ENCODE assay signal across 10 cellular contexts in the genomic region with DNA sequence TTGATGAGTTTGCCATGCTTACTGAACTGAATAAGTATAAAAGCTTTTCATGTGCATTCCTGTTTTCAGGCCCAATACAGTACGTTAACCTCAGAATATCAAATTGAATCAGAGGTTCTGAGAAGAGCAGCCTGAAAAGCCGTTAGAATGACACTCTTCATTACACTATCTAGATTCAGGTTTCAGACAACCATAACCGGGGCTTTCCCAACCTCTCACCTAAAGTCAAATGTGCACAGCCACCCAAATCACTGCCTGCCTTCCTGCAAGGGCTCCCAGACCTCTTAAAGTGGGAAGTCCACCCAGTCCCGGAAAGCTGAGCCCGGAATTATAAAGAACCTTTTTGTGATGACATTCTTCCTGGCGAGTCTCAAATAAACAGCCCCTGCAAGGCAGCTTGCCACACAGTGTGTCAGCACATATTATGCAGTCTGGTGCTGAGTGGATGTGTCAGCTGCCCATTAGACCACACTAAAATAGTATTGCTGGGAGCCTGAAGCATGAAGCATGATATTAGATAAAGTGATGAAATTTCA.
DNase-seq lines count a peak whose midpoint lies in the region; ATAC-seq and TF ChIP-seq lines count a peak whose summit lies in the region.
"Had no signal": no experiment of that assay in that cellular context is flagged by ENCODE, and none has a peak within 500 bp of the region (broad histone marks: within the 10 kb centered on the region; RNA-seq: fewer than 3 reads in every experiment).

No MANE protein-coding gene starts in this region.

- no peak for TF ChIP-seq CTCF in CD4-positive, alpha-beta T cell (IDR thresholded peaks at IDR 0.05)
- no peak for TF ChIP-seq CTCF in dorsolateral prefrontal cortex (IDR thresholded peaks at IDR 0.05 in 54 of 56, conservative IDR thresholded peaks at IDR 0.05 in 2 of 56; ENCODE audit: low read depth in 1 of 56, partially characterized antibody in 56 of 56)

- POLR2A ChIA-PET in activated CD8-positive, alpha-beta T cell treated with anti-CD3 and anti-CD28 coated beads, Interleukin-2, amount 10 ng/mL, durations not matched to agents 7 days and 5 days (lab: Charles Lee), result no interaction called here
- POLR2A ChIA-PET in CD4-positive, alpha-beta T cell (lab: Charles Lee), result no interaction called here

- intact Hi-C loops in CD4-positive, alpha-beta T cell (cut with DNase I, micrococcal nuclease), result no loop called here
- intact Hi-C loops in dorsolateral prefrontal cortex (cut with DNase I), result no loop called here

- H3K9me3 ChIP-seq in CD4-positive, alpha-beta T cell (ENCODE audit: control insufficient read depth, low read length), result no peaks in the 10 kb centered on the region

- ATAC-seq in activated naive CD4-positive, alpha-beta T cell treated with anti-CD3 and anti-CD28 coated beads, Interleukin-2, amount 50 U/mL, for 72 hours, result peak; percentile 56 to 94
- ATAC-seq in HG02943 (IDR thresholded peaks at IDR 0.05; ENCODE audit: low read depth, unreplicated experiment), result peak; percentile 76
- ATAC-seq in activated CD8-positive, alpha-beta T cell treated with anti-CD3 and anti-CD28 coated beads, Interleukin-2, amount 10 ng/mL, durations not matched to agents 7 days and 5 days, result peak; percentile 47
- peak; percentile 81 to 82 for ATAC-seq in stimulated activated naive B cell treated with anti-CD40 and anti-IgM and Interleukin-4, amounts not matched to agents 10 μg/mL and 1 μg/mL and 100 μg/mL, for 72 hours (replicated peaks)
- no peak for ATAC-seq in CD4-positive, alpha-beta T cell (ENCODE audit: poor library complexity)

- no peaks in the 10 kb centered on the region for H3K27me3 Mint-ChIP-seq in activated CD8-positive, alpha-beta T cell treated with anti-CD3 and anti-CD28 coated beads, Interleukin-2, amount 10 ng/mL, durations not matched to agents 7 days and 5 days (ENCODE audit: low read depth)
- H3K27me3 Mint-ChIP-seq in stimulated activated naive B cell treated with anti-CD40 and anti-IgM and Interleukin-4, amounts not matched to agents 10 μg/mL and 1 μg/mL and 100 μg/mL, for 72 hours, result peaks cover 10 to 32% of the 10 kb centered on the region in 2 donors
- peaks cover 3% of the 10 kb centered on the region for H3K27me3 Mint-ChIP-seq in CD4-positive, alpha-beta T cell

- H3K4me1 Mint-ChIP-seq in activated CD8-positive, alpha-beta T cell treated with anti-CD3 and anti-CD28 coated beads, Interleukin-2, amount 10 ng/mL, durations not matched to agents 7 days and 5 days (ENCODE audit: low read depth), result peaks cover 39% of the 10 kb centered on the region
- peaks cover 25 to 52% of the 10 kb centered on the region in 2 donors for H3K4me1 Mint-ChIP-seq in stimulated activated naive B cell treated with anti-CD40 and anti-IgM and Interleukin-4, amounts not matched to agents 10 μg/mL and 1 μg/mL and 100 μg/mL, for 72 hours
- peaks cover 14% of the 10 kb centered on the region for H3K4me1 Mint-ChIP-seq in CD4-positive, alpha-beta T cell (ENCODE audit: low read depth)

- no peak overlapping the region for H3K4me3 ChIP-seq in dorsolateral prefrontal cortex

- CTCF ChIA-PET in activated CD8-positive, alpha-beta T cell treated with anti-CD3 and anti-CD28 coated beads, Interleukin-2, amount 10 ng/mL, durations not matched to agents 7 days and 5 days (lab: Charles Lee), result interaction anchor here (0.8 kb wide), 1 partner anchor 15 kb away, joined by 3 read pairs; no protein-coding TSS in a partner anchor
- CTCF ChIA-PET in CD4-positive, alpha-beta T cell (lab: Charles Lee), result no interaction called here

- peaks cover under 1 to 4% of the 10 kb centered on the region in 2 donors for H3K9me3 Mint-ChIP-seq in activated naive CD4-positive, alpha-beta T cell treated with anti-CD3 and anti-CD28 coated beads, Interleukin-2, amount 50 U/mL, for 72 hours
- no peaks in the 10 kb centered on the region for H3K9me3 Mint-ChIP-seq in activated CD8-positive, alpha-beta T cell treated with anti-CD3 and anti-CD28 coated beads, Interleukin-2, amount 10 ng/mL, durations not matched to agents 7 days and 5 days (ENCODE audit: insufficient read depth)
- H3K9me3 Mint-ChIP-seq in stimulated activated naive B cell treated with anti-CD40 and anti-IgM and Interleukin-4, amounts not matched to agents 10 μg/mL and 1 μg/mL and 100 μg/mL, for 72 hours, result peaks cover 0 to 4% of the 10 kb centered on the region in 2 donors
- H3K9me3 Mint-ChIP-seq in CD4-positive, alpha-beta T cell, result no peaks in the 10 kb centered on the region

- no peak overlapping the region for H3K27ac Mint-ChIP-seq in activated naive CD4-positive, alpha-beta T cell treated with anti-CD3 and anti-CD28 coated beads, Interleukin-2, amount 50 U/mL, for 72 hours
- no peak overlapping the region for H3K27ac Mint-ChIP-seq in activated CD8-positive, alpha-beta T cell treated with anti-CD3 and anti-CD28 coated beads, Interleukin-2, amount 10 ng/mL, durations not matched to agents 7 days and 5 days
- H3K27ac Mint-ChIP-seq in stimulated activated naive B cell treated with anti-CD40 and anti-IgM and Interleukin-4, amounts not matched to agents 10 μg/mL and 1 μg/mL and 100 μg/mL, for 72 hours, result peak overlapping the region; percentile 47
- no peak overlapping the region for H3K27ac Mint-ChIP-seq in CD4-positive, alpha-beta T cell

- H3K27ac ChIP-seq in CD4-positive, alpha-beta T cell (ENCODE audit: low read depth, low read length), result no peak overlapping the region
- no peak overlapping the region for H3K27ac ChIP-seq in dorsolateral prefrontal cortex
- H3K27ac ChIP-seq: C4-2B had no signal

- H3K4me3 Mint-ChIP-seq in activated CD8-positive, alpha-beta T cell treated with anti-CD3 and anti-CD28 coated beads, Interleukin-2, amount 10 ng/mL, durations not matched to agents 7 days and 5 days, result no peak overlapping the region
- peak overlapping the region in 1 of 2 donors; percentile 5 for H3K4me3 Mint-ChIP-seq in stimulated activated naive B cell treated with anti-CD40 and anti-IgM and Interleukin-4, amounts not matched to agents 10 μg/mL and 1 μg/mL and 100 μg/mL, for 72 hours
- no peak overlapping the region for H3K4me3 Mint-ChIP-seq in CD4-positive, alpha-beta T cell

- peak in 1 of 2 donors; percentile 22 for DNase-seq in activated naive CD4-positive, alpha-beta T cell treated with anti-CD3 and anti-CD28 coated beads, Interleukin-2, amount 50 U/mL, for 72 hours (ENCODE audit: low spot score in 2 of 2)
- no peak for DNase-seq in activated naive CD4-positive, alpha-beta T cell (lab: John Stamatoyannopoulos, UW)
- DNase-seq in activated CD8-positive, alpha-beta T cell treated with anti-CD3 and anti-CD28 coated beads, Interleukin-2, amount 10 ng/mL, durations not matched to agents 7 days and 5 days, result no peak
- DNase-seq in stimulated activated naive B cell treated with anti-CD40 and anti-IgM and Interleukin-4, amounts not matched to agents 10 μg/mL and 1 μg/mL and 100 μg/mL, for 72 hours, result peak; percentile 24
- DNase-seq in Kasumi-1 (lab: John Stamatoyannopoulos, UW), result no peak
- no peak for DNase-seq in CD4-positive, alpha-beta T cell
- no peak for DNase-seq in dorsolateral prefrontal cortex
- DNase-seq: KG1 had no signal

- H3K27me3 ChIP-seq in CD4-positive, alpha-beta T cell (ENCODE audit: control insufficient read depth, insufficient read depth, low read length), result no peaks in the 10 kb centered on the region
- no peaks in the 10 kb centered on the region for H3K27me3 ChIP-seq in dorsolateral prefrontal cortex

- H3K36me3 Mint-ChIP-seq in activated naive CD4-positive, alpha-beta T cell treated with anti-CD3 and anti-CD28 coated beads, Interleukin-2, amount 50 U/mL, for 72 hours, result peaks cover 9 to 10% of the 10 kb centered on the region in 2 donors
- H3K36me3 Mint-ChIP-seq in activated CD8-positive, alpha-beta T cell treated with anti-CD3 and anti-CD28 coated beads, Interleukin-2, amount 10 ng/mL, durations not matched to agents 7 days and 5 days (ENCODE audit: low read depth), result peaks cover 4% of the 10 kb centered on the region
- H3K36me3 Mint-ChIP-seq in stimulated activated naive B cell treated with anti-CD40 and anti-IgM and Interleukin-4, amounts not matched to agents 10 μg/mL and 1 μg/mL and 100 μg/mL, for 72 hours, result peaks cover 2 to 7% of the 10 kb centered on the region in 2 donors
- no peaks in the 10 kb centered on the region for H3K36me3 Mint-ChIP-seq in CD4-positive, alpha-beta T cell (ENCODE audit: low read depth)
